In genomic region chr3:17730318-17730967, GRCh38 we compare ENCODE assay signal across 10 cellular contexts. TPM values are rescaled to one million over a fixed set of nuclear protein-coding genes. Genes with fewer than 3 reads are reported as not detected.
DNase-seq lines count a peak whose midpoint lies in the region; ATAC-seq and TF ChIP-seq lines count a peak whose summit lies in the region.
"Had no signal": no experiment of that assay in that cellular context is flagged by ENCODE, and none has a peak within 500 bp of the region (broad histone marks: within the 10 kb centered on the region; RNA-seq: fewer than 3 reads in every experiment).

No MANE protein-coding gene starts in this region.

- peaks cover 16% of the 10 kb centered on the region for H3K4me1 Mint-ChIP-seq in activated CD4-positive, alpha-beta T cell treated with anti-CD3 and anti-CD28 coated beads, Interleukin-2, amount 10 ng/mL, durations not matched to agents 7 days and 5 days

- CTCF ChIA-PET in activated CD4-positive, alpha-beta T cell treated with anti-CD3 and anti-CD28 coated beads, Interleukin-2, amount 10 ng/mL, durations not matched to agents 7 days and 5 days (lab: Charles Lee) = interaction anchor here (0.6 kb wide), 1 partner anchor 236 kb away, joined by 5 read pairs; no protein-coding TSS in a partner anchor

- no peaks in the 10 kb centered on the region for H3K27me3 ChIP-seq in left ventricle myocardium inferior (ENCODE audit: low read depth)

- peaks cover 20% of the 10 kb centered on the region for H3K36me3 ChIP-seq in left ventricle myocardium inferior

- H3K27ac ChIP-seq in C4-2B (no peak overlapping the region), left ventricle myocardium inferior (replicated peaks) (peak overlapping the region; percentile 4)

- TF ChIP-seq CTCF in C4-2B (conservative IDR thresholded peaks at IDR 0.05) (peak; percentile 3; the same call in 1 of the 2 replicates), left ventricle myocardium inferior (IDR thresholded peaks at IDR 0.05; ENCODE audit: borderline replicate concordance) (no peak)

- POLR2A ChIA-PET in activated CD4-positive, alpha-beta T cell treated with anti-CD3 and anti-CD28 coated beads, Interleukin-2, amount 10 ng/mL, durations not matched to agents 7 days and 5 days (lab: Charles Lee) = no interaction called here

- no peak overlapping the region for H3K4me3 ChIP-seq in left ventricle myocardium inferior

- H3K4me1 ChIP-seq in left ventricle myocardium inferior = peaks cover 10% of the 10 kb centered on the region

- no peaks in the 10 kb centered on the region for H3K27me3 Mint-ChIP-seq in activated CD4-positive, alpha-beta T cell treated with anti-CD3 and anti-CD28 coated beads, Interleukin-2, amount 10 ng/mL, durations not matched to agents 7 days and 5 days

- intact Hi-C loops in left ventricle myocardium inferior (cut with micrococcal nuclease) = no loop called here

- DNase-seq in HuH-7.5 (ENCODE audit: low spot score) = peak; percentile 20
- DNase-seq in SHP77 treated with DMSO at 0.1 percent for 48 hours (lab: John Stamatoyannopoulos, UW) = peak; percentile 75
- DNase-seq in left ventricle myocardium inferior = peak; percentile 27
- DNase-seq in foreskin melanocyte = no peak
- no peak for DNase-seq in activated CD4-positive, alpha-beta T cell treated with anti-CD3 and anti-CD28 coated beads, Interleukin-2, amount 10 ng/mL, durations not matched to agents 7 days and 5 days
- DNase-seq in mesenteric fat pad (ENCODE audit: low spot score) = no peak
- DNase-seq: cortex of kidney, kidney glomerular epithelial cell had no signal

- peaks cover 7% of the 10 kb centered on the region for H3K9me3 Mint-ChIP-seq in activated CD4-positive, alpha-beta T cell treated with anti-CD3 and anti-CD28 coated beads, Interleukin-2, amount 10 ng/mL, durations not matched to agents 7 days and 5 days

- ATAC-seq in GM21825 (IDR thresholded peaks at IDR 0.05; ENCODE audit: unreplicated experiment) = no peak

- no peak overlapping the region for H3K4me3 Mint-ChIP-seq in activated CD4-positive, alpha-beta T cell treated with anti-CD3 and anti-CD28 coated beads, Interleukin-2, amount 10 ng/mL, durations not matched to agents 7 days and 5 days

- H3K36me3 Mint-ChIP-seq in activated CD4-positive, alpha-beta T cell treated with anti-CD3 and anti-CD28 coated beads, Interleukin-2, amount 10 ng/mL, durations not matched to agents 7 days and 5 days (ENCODE audit: low read depth) = peaks cover 56% of the 10 kb centered on the region

- no peak overlapping the region for H3K27ac Mint-ChIP-seq in activated CD4-positive, alpha-beta T cell treated with anti-CD3 and anti-CD28 coated beads, Interleukin-2, amount 10 ng/mL, durations not matched to agents 7 days and 5 days

- H3K9me3 ChIP-seq in left ventricle myocardium inferior (replicated peaks) = peaks cover 16% of the 10 kb centered on the region

RNA-seq across cellular contexts. Expression of gene TBC1D5, which starts 12.0 kb away (rescaled TPM):
- total RNA-seq in left ventricle myocardium inferior (26.9 TPM), mesenteric fat pad (50.1 TPM)
- total RNA-seq in activated CD4-positive, alpha-beta T cell treated with anti-CD3 and anti-CD28 coated beads, Interleukin-2, amount 10 ng/mL, durations not matched to agents 7 days and 5 days = 10 to 100 TPM; 48.4 to 55.2 TPM

Comparison
In these comparisons a context has a peak if more than half of its experiments do, and no peak if none do; other contexts are left out.
1. DNase-seq: peak in HuH-7.5 (single experiment), SHP77 treated with DMSO at 0.1 percent for 48 hours (single experiment) and left ventricle myocardium inferior (single experiment); none in foreskin melanocyte (single experiment), activated CD4-positive, alpha-beta T cell treated with anti-CD3 and anti-CD28 coated beads, Interleukin-2, amount 10 ng/mL, durations not matched to agents 7 days and 5 days (single experiment) and mesenteric fat pad (single experiment).